13 cellular contexts compared by ENCODE assay signal in genomic region chr19:4130635-4131438, GRCh38. TPM values are rescaled to one million over a fixed set of nuclear protein-coding genes. Genes with fewer than 3 reads are reported as not detected.
DNase-seq lines count a peak whose midpoint lies in the region; ATAC-seq, FAIRE-seq and TF ChIP-seq lines count a peak whose summit lies in the region.
"Had no signal": no experiment of that assay in that cellular context is flagged by ENCODE, and none has a peak within 500 bp of the region (broad histone marks: within the 10 kb centered on the region; RNA-seq: fewer than 3 reads in every experiment).

No MANE protein-coding gene starts in this region.

- H3K36me3 ChIP-seq in bronchial epithelial cell (ENCODE audit: control insufficient read depth, insufficient read depth, low read length) (no peaks in the 10 kb centered on the region), right lobe of liver (no peaks in the 10 kb centered on the region)
- H3K36me3 ChIP-seq: adrenal gland had no signal

- TF ChIP-seq POLR2A in right lobe of liver (IDR thresholded peaks at IDR 0.05) = no peak

- peak in 3 of 4 donors; percentile 11 to 42 (median 30) for ATAC-seq in right lobe of liver

- peaks cover 0 to 6% (median 0%) of the 10 kb centered on the region in 4 donors for H3K4me1 ChIP-seq in right lobe of liver

- no peaks in the 10 kb centered on the region for H3K9me3 ChIP-seq in right lobe of liver
- H3K9me3 ChIP-seq: adrenal gland had no signal

- DNase-seq in AG08395 (ENCODE audit: low spot score) (peak; percentile 69), HuH-7.5 (ENCODE audit: low spot score) (peak; percentile 51), bronchial epithelial cell (ENCODE audit: low read depth) (peak; percentile 69), right lobe of liver (no peak), DMS153 treated with DMSO at 0.1 percent for 48 hours (lab: John Stamatoyannopoulos, UW; ENCODE audit: unreplicated experiment) (no peak), ureter (ENCODE audit: low spot score) (no peak), activated T-cell treated with anti-CD3 and anti-CD28 coated beads for 4 hours (no peak), SIG-M5 (lab: John Stamatoyannopoulos, UW) (no peak)
- DNase-seq: DMS 273 treated with DMSO at 0.1 percent for 48 hours; NCI-H187; stimulated activated CD4-positive, alpha-beta T cell treated with anti-CD3 and anti-CD28 coated beads, Interleukin-12 subunit alpha, Interleukin-12 subunit beta, amount 100 ng/mL, for 4 hours had no signal

- no peak for TF ChIP-seq CTCF in bronchial epithelial cell (IDR thresholded peaks at IDR 0.05; ENCODE audit: insufficient read depth, low read length, severe bottlenecking)
- TF ChIP-seq CTCF in right lobe of liver (IDR thresholded peaks at IDR 0.05) = no peak

- no peak overlapping the region for H3K27ac ChIP-seq in right lobe of liver

- intact Hi-C loops in right lobe of liver (cut with DNase I) = no loop called here

- no peaks in the 10 kb centered on the region for H3K27me3 ChIP-seq in bronchial epithelial cell (ENCODE audit: control insufficient read depth, insufficient read depth, low read length)
- no peaks in the 10 kb centered on the region for H3K27me3 ChIP-seq in right lobe of liver
- H3K27me3 ChIP-seq: adrenal gland had no signal

- no peak overlapping the region for H3K4me3 ChIP-seq in bronchial epithelial cell (ENCODE audit: low read depth, low read length)
- no peak overlapping the region for H3K4me3 ChIP-seq in right lobe of liver
- H3K4me3 ChIP-seq: adrenal gland had no signal

- FAIRE-seq in bronchial epithelial cell (lab: Jason Lieb, UNC) = no peak
- FAIRE-seq: TTC549 had no signal

- WGBS in right lobe of liver (ENCODE audit: insufficient coverage, low coverage, low lambda C conversion rate, missing lambda C conversion rate) = 41% methylated on average over 10 of the region's 10 CpGs

RNA-seq across cellular contexts. Expression of gene MAP2K2, which starts 6.9 kb away (rescaled TPM):
- total RNA-seq in bronchial epithelial cell (116 and 178 TPM in 2 replicates), right lobe of liver (10 to 100 TPM; 50.2 to 75.7 (median 59.8) TPM), ureter (103 TPM)

RNA-seq across cellular contexts. Expression of gene CREB3L3, which starts 22.6 kb away (rescaled TPM):
- not detected in 2 replicates for total RNA-seq in bronchial epithelial cell
- 100 to 1,000 TPM in 4 of 6 experiments, 10 to 100 TPM in 2; 50.5 to 368 (median 199) TPM for total RNA-seq in right lobe of liver
- total RNA-seq in ureter = not detected

RNA-seq across cellular contexts. Expression of gene SIRT6, which starts 51.5 kb away (rescaled TPM):
- 11.8 and 14.6 TPM in 2 replicates for total RNA-seq in bronchial epithelial cell
- total RNA-seq in right lobe of liver = 10 to 100 TPM in 3 of 6 experiments, 1 to 10 TPM in 3; 7.9 to 21.6 (median 10.0) TPM
- 23.9 TPM for total RNA-seq in ureter

RNA-seq across cellular contexts. Expression of gene ANKRD24, which starts 51.7 kb away (rescaled TPM):
- total RNA-seq in bronchial epithelial cell (0.26 TPM in 2 replicates), right lobe of liver (1 to 10 TPM; 1.2 to 4.8 (median 2.7) TPM), ureter (2.7 TPM)

Comparison
In these comparisons a context has a peak if more than half of its experiments do, and no peak if none do; other contexts are left out.
1. DNase-seq: peak in AG08395 (single experiment), HuH-7.5 (single experiment) and bronchial epithelial cell (single experiment); none in right lobe of liver (0 of 3), DMS153 treated with DMSO at 0.1 percent for 48 hours (single experiment), ureter (single experiment), activated T-cell treated with anti-CD3 and anti-CD28 coated beads for 4 hours (single experiment) and SIG-M5 (single experiment).
2. RNA of gene CREB3L3, which starts 22.6 kb away (total RNA-seq): 50.5 to 368 TPM in right lobe of liver; not detected in bronchial epithelial cell and not detected in ureter (single experiment); every median in the first group is over 10 times any median in the second.